ENCODE assay signal across 9 cellular contexts in genomic region chr2:186761814-186762213, GRCh38.
"Had no signal": no experiment of that assay in that cellular context is flagged by ENCODE, and none has a peak within 500 bp of the region (broad histone marks: within the 10 kb centered on the region; RNA-seq: fewer than 3 reads in every experiment).

No MANE protein-coding gene starts in this region.

- H2AFZ ChIP-seq: GM23248 had no signal

- H3K4me2 ChIP-seq: KMS-11 had no signal

- DNase-seq: GM23248, GOT3, H7, HFFc6, KBM-7 had no signal

- H3K9ac ChIP-seq: GM23248, KMS-11 had no signal

- H3K9me3 ChIP-seq: HAP-1 had no signal

- H3K27ac ChIP-seq: GM23248, KMS-11 had no signal

- H3K9me3 Mint-ChIP-seq: HFFc6 had no signal

- H3K4me3 Mint-ChIP-seq: HFFc6 had no signal

- H3K4me3 ChIP-seq: GM23248, HAP-1 had no signal

- FAIRE-seq: HTR-8/SVneo had no signal

- H3K27ac Mint-ChIP-seq: HFFc6 had no signal

- ATAC-seq: HCT116 had no signal
